In the genomic region with DNA sequence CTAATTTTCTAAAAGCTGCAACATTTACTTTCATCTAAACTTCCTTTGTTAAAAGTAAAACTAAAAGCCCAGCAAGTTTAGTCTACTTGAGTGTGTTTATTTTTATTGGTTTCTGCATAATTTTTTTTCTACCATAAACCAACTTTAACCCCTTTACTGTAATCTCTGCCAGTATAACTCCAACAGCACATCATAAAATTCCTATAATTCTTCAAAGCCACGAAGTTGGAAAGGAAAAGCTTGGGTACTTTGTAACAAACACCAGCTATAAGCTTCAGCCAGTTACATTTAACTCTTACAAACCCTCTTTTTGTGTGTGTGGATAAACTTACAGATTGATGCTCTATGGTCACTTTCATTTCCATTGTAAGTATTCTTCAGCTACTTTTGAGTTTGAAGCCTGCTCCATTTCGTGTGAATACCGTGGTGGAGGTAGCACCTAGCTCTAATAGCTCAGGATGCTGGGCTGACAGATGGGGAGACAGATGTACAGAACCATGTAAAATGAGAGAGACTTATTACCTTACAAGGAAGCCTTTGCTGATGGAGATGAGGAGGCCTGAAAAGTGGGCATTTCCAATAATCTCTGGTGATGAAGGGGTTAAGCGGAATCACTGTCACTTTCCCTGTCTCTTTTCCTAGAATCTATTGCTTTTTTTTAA, we compare ENCODE assay signal across 1 cellular context.
TF ChIP-seq lines count a peak whose summit lies in the region.

No MANE protein-coding gene starts in this region.

TF ChIP-seq in IMR-90, 13 proteins besides CTCF, POLR2A, EP300 and RAD21:
- TF ChIP-seq CEBPB (IDR thresholded peaks at IDR 0.05; ENCODE audit: low read depth, low read length): no peak
- TF ChIP-seq MXI1 (IDR thresholded peaks at IDR 0.05; ENCODE audit: borderline replicate concordance, low read depth, low read length): no peak
- TF ChIP-seq SMC3 (IDR thresholded peaks at IDR 0.05; ENCODE audit: low read depth, low read length): no peak
- TF ChIP-seq FOS (IDR thresholded peaks at IDR 0.05; ENCODE audit: low read depth, low read length): no peak
- TF ChIP-seq MAZ (IDR thresholded peaks at IDR 0.05; ENCODE audit: borderline replicate concordance, low read depth, low read length): no peak
- TF ChIP-seq BHLHE40 (IDR thresholded peaks at IDR 0.05; ENCODE audit: low read depth, low read length): no peak
- TF ChIP-seq, protein P1, sequence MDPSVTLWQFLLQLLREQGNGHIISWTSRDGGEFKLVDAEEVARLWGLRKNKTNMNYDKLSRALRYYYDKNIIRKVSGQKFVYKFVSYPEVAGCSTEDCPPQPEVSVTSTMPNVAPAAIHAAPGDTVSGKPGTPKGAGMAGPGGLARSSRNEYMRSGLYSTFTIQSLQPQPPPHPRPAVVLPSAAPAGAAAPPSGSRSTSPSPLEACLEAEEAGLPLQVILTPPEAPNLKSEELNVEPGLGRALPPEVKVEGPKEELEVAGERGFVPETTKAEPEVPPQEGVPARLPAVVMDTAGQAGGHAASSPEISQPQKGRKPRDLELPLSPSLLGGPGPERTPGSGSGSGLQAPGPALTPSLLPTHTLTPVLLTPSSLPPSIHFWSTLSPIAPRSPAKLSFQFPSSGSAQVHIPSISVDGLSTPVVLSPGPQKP (IDR thresholded peaks at IDR 0.05; ENCODE audit: borderline replicate concordance, low read depth, low read length): no peak
- no peak for TF ChIP-seq MAFK (IDR thresholded peaks at IDR 0.05; ENCODE audit: low read depth, low read length)
- TF ChIP-seq, protein P2, sequence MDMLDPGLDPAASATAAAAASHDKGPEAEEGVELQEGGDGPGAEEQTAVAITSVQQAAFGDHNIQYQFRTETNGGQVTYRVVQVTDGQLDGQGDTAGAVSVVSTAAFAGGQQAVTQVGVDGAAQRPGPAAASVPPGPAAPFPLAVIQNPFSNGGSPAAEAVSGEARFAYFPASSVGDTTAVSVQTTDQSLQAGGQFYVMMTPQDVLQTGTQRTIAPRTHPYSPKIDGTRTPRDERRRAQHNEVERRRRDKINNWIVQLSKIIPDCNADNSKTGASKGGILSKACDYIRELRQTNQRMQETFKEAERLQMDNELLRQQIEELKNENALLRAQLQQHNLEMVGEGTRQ (IDR thresholded peaks at IDR 0.05; ENCODE audit: low read depth, low read length): no peak
- no peak for TF ChIP-seq RFX5 (IDR thresholded peaks at IDR 0.05; ENCODE audit: low read depth, low read length)
- TF ChIP-seq CHD1 (IDR thresholded peaks at IDR 0.05; ENCODE audit: low read depth, low read length): no peak
- TF ChIP-seq RCOR1 (IDR thresholded peaks at IDR 0.05; ENCODE audit: insufficient replicate concordance, low read length): no peak
- no peak for TF ChIP-seq NFE2L2 (IDR thresholded peaks at IDR 0.05; ENCODE audit: low read depth, low read length)
TF ChIP-seq in IMR-90: peak in this region for 0.
